Comparison of ENCODE assay signal across 9 cellular contexts in the genomic region with DNA sequence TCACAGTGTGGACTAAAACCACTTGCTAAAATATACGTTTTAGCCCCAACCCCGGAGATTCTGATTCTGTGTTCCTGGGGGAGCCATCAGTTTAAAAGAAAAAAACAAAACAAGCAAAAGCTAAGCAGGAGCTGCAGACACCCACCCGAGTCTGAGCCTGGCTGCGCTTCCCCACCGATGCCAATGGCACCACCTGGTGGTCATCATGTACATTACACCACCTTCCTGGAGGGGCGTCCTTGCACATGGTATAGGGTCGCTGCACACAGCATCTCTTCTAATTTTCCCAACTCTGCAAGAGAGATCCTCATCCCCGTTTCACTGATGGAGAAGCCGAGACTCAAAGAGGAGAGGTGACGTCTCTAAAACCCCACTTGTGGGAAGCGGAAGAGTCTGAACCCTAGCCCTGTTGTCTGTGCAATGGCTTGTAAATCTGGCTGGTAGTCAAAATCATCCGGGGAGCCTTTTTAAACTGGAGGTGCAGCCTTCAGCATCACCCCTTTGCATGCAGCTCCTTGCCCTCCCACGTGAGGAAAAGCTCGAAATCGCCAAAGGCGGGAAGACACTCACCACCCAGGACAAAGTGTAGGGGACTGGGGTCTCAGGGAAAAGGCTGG. TPM values are rescaled to one million over a fixed set of nuclear protein-coding genes. Genes with fewer than 3 reads are reported as not detected.
A peak's percentile ranks its signal among the peaks of the same experiment; 100 is the strongest.
DNase-seq lines count a peak whose midpoint lies in the region; ATAC-seq and TF ChIP-seq lines count a peak whose summit lies in the region.
"Had no signal": no experiment of that assay in that cellular context is flagged by ENCODE, and none has a peak within 500 bp of the region (broad histone marks: within the 10 kb centered on the region; RNA-seq: fewer than 3 reads in every experiment).

No MANE protein-coding gene starts in this region.

- peak; percentile 90 for ATAC-seq in SK-N-SH treated with all-trans-retinoic acid at 6 μM for 48 hours
- peak; percentile 43 to 62 for ATAC-seq in left cardiac atrium
- no peak for ATAC-seq in HG03095 (IDR thresholded peaks at IDR 0.05; ENCODE audit: unreplicated experiment)

- TF ChIP-seq CTCF in adrenal gland (IDR thresholded peaks at IDR 0.05): peak; percentile 69 to 92 (median 86)

- no peaks in the 10 kb centered on the region for H3K4me1 ChIP-seq in adrenal gland (replicated peaks in 1 of 2)

- no peaks in the 10 kb centered on the region for H3K27me3 ChIP-seq in adrenal gland
- H3K27me3 ChIP-seq: BLaER1 treated with 17β-estradiol and CSF1 and Interleukin-3, amounts not matched to agents 10 nM and 100 nM had no signal

- H3K27ac ChIP-seq in adrenal gland: no peak overlapping the region
- H3K27ac ChIP-seq: BLaER1 treated with 17β-estradiol and CSF1 and Interleukin-3, amounts not matched to agents 10 nM and 100 nM had no signal

- no peaks in the 10 kb centered on the region for H3K36me3 ChIP-seq in adrenal gland (replicated peaks in 1 of 2)
- H3K36me3 ChIP-seq: BLaER1 treated with 17β-estradiol and CSF1 and Interleukin-3, amounts not matched to agents 10 nM and 100 nM had no signal

- H3K4me3 ChIP-seq in adrenal gland: no peak overlapping the region
- H3K4me3 ChIP-seq: BLaER1 treated with 17β-estradiol and CSF1 and Interleukin-3, amounts not matched to agents 10 nM and 100 nM had no signal

- DNase-seq in NCI-H1436 (lab: John Stamatoyannopoulos, UW) (peak; percentile 26), NCI-H1436 treated with DMSO at 0.1 percent for 48 hours (lab: John Stamatoyannopoulos, UW) (no peak), HT-29 (ENCODE audit: low spot score) (peak; percentile 51), adrenal gland (peak; percentile 36 to 64 (median 52)), left cardiac atrium (peak; percentile 61), putamen (ENCODE audit: low spot score) (peak; percentile 64)

- H3K9me3 ChIP-seq in adrenal gland (replicated peaks in 1 of 3): no peaks in the 10 kb centered on the region
- H3K9me3 ChIP-seq: BLaER1 treated with 17β-estradiol and CSF1 and Interleukin-3, amounts not matched to agents 10 nM and 100 nM had no signal

- intact Hi-C loops in adrenal gland (cut with DNase I): loop anchor here in 1 of 2 donors (2.0 to 5.0 kb wide), 2 partner anchors 178 to 259 kb away; a partner anchor contains a TSS
- intact Hi-C loops in left cardiac atrium (cut with DNase I): loop anchor here (1.0 to 5.0 kb wide), 3 partner anchors 178 to 344 kb away; a partner anchor contains a TSS

- WGBS in adrenal gland, 4 donors: 20 to 27% (median 23%) methylated on average over 14 to 16 of the region's 16 CpGs

- no peak for TF ChIP-seq POLR2A in adrenal gland (IDR thresholded peaks at IDR 0.05)

TF ChIP-seq in SK-N-SH treated with all-trans-retinoic acid at 6 μM for 48 hours, 23 proteins besides CTCF, POLR2A, EP300 and RAD21:
- TF ChIP-seq OSR1 (CRISPR knock-in tag; IDR thresholded peaks at IDR 0.05): no peak
- no peak for TF ChIP-seq CSDC2 (CRISPR knock-in tag; IDR thresholded peaks at IDR 0.05)
- TF ChIP-seq, protein P1, sequence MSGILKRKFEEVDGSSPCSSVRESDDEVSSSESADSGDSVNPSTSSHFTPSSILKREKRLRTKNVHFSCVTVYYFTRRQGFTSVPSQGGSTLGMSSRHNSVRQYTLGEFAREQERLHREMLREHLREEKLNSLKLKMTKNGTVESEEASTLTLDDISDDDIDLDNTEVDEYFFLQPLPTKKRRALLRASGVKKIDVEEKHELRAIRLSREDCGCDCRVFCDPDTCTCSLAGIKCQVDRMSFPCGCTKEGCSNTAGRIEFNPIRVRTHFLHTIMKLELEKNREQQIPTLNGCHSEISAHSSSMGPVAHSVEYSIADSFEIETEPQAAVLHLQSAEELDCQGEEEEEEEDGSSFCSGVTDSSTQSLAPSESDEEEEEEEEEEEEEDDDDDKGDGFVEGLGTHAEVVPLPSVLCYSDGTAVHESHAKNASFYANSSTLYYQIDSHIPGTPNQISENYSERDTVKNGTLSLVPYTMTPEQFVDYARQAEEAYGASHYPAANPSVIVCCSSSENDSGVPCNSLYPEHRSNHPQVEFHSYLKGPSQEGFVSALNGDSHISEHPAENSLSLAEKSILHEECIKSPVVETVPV (CRISPR knock-in tag; IDR thresholded peaks at IDR 0.05): no peak

RNA-seq across cellular contexts. Expression of a gene that starts 23.1 kb away (rescaled TPM):
- 9.8 and 15.3 TPM in 2 replicates for total RNA-seq in HT-29 (2014; rRNA removed; shearing (Covaris generic))
- total RNA-seq in adrenal gland (10 to 100 TPM in 4 of 8 donors, 1 to 10 TPM in 4; 6.9 to 17.1 (median 11.5) TPM), left cardiac atrium (10 to 100 TPM; 12.0 to 15.8 TPM)
- polyA plus RNA-seq in adrenal gland: 10 to 100 TPM in 1 of 3 donors, 1 to 10 TPM in 2; 4.4 to 16.9 (median 6.3) TPM
